Comparison of ENCODE assay signal across 1 cellular context in the genomic region with DNA sequence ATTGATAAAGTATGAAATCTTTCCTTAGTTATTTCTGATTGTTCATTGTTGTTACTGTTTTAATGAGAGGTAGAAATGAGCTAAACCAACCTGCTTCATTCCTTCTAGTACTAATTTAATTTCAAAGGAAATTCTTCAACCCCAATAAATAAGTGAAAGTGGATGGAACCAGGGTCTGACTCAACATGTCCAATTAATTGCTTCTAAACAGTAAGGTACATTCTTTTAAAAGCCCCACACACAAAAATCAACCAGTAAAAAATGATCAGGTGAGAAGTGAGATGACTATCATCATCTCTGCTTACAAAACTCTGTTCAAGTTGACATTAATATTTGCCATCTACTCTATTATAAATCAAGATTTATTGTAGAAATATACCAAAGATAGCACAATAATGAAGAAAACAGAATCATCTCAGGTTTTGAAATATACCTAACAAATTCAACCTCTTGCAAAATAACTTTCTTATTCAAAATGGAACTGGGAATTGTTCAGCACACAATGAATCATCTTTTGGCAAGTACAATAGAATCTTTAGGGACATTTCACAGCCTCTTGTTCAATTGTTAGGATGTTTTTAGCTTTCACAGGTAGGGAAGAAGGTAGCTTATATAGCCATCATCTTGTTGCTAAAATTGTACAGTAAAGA.
TF ChIP-seq lines count a peak whose summit lies in the region.

No MANE protein-coding gene starts in this region.

TF ChIP-seq in H1, 55 proteins besides CTCF, POLR2A, EP300 and RAD21 (continued from another document):
- TF ChIP-seq, protein P1, sequence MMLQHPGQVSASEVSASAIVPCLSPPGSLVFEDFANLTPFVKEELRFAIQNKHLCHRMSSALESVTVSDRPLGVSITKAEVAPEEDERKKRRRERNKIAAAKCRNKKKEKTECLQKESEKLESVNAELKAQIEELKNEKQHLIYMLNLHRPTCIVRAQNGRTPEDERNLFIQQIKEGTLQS (IDR thresholded peaks at IDR 0.05; ENCODE audit: insufficient read depth, low read depth, low read length): no peak
- TF ChIP-seq KDM4A (IDR thresholded peaks at IDR 0.05; ENCODE audit: low read depth, low read length, severe bottlenecking) (no peak), CHD7 (IDR thresholded peaks at IDR 0.05; ENCODE audit: insufficient replicate concordance, low read length) (no peak), SIN3A (conservative IDR thresholded peaks at IDR 0.05 in 1 of 2, IDR thresholded peaks at IDR 0.05 in 1 of 2; ENCODE audit: low read depth in 1 of 2, low read length in 2 of 2) (no peak), CHD1 (IDR thresholded peaks at IDR 0.05; ENCODE audit: low read depth, low read length) (no peak), ASH2L (IDR thresholded peaks at IDR 0.05; ENCODE audit: low read length) (no peak), TEAD4 (IDR thresholded peaks at IDR 0.05; ENCODE audit: low read depth, low read length) (no peak), SRF (IDR thresholded peaks at IDR 0.05; ENCODE audit: low read depth, low read length) (no peak), TAF7 (optimal IDR thresholded peaks at IDR 0.05; ENCODE audit: borderline replicate concordance, low read depth, low read length) (no peak), YY1 (IDR thresholded peaks at IDR 0.05; ENCODE audit: low read depth, low read length) (no peak)
TF ChIP-seq in H1: peak in this region for 0.
